12 cellular contexts compared by ENCODE assay signal in genomic region chr3:72890166-72890925, GRCh38. TPM values are rescaled to one million over a fixed set of nuclear protein-coding genes. Genes with fewer than 3 reads are reported as not detected.
DNase-seq lines count a peak whose midpoint lies in the region; ATAC-seq and TF ChIP-seq lines count a peak whose summit lies in the region.
"Had no signal": no experiment of that assay in that cellular context is flagged by ENCODE, and none has a peak within 500 bp of the region (broad histone marks: within the 10 kb centered on the region; RNA-seq: fewer than 3 reads in every experiment).

No MANE protein-coding gene starts in this region.

- WGBS in gastroesophageal sphincter (ENCODE audit: low coverage in 1 of 2), 2 donors, result 60 to 61% methylated on average over 1 to 4 of the region's 10 CpGs
- 84 to 88% methylated on average over 10 of the region's 10 CpGs for WGBS in sigmoid colon, 2 donors

- H3K9ac ChIP-seq in SK-N-MC (ENCODE audit: insufficient read length), result peak overlapping the region; percentile 59

- peaks cover 0 to 5% of the 10 kb centered on the region in 2 donors for H3K4me1 Mint-ChIP-seq in natural killer cell

- no peaks in the 10 kb centered on the region for H3K9me3 Mint-ChIP-seq in natural killer cell
- H3K9me3 Mint-ChIP-seq: activated T-helper 2 cell treated with anti-CD3 and anti-CD28 coated beads, Interferon-gamma antibody, Interleukin-2, Interleukin-4, amounts not matched to agents 10 μg/mL and 5 μg/mL and 100 μg/mL, durations not matched to agents 14 hours and 24 hours and 36 hours; CD4-positive, CD25-positive, alpha-beta regulatory T cell; dendritic cell treated with granulocyte-macrophage colony-stimulating factor and Interleukin-4, amounts not matched to agents 40 ng/mL and 50 ng/mL, for 4 days had no signal

- DNase-seq in AG10803 (ENCODE audit: low read depth) (no peak), SK-N-MC (ENCODE audit: low read depth, low spot score) (no peak), sigmoid colon (no peak), DMS79 treated with DMSO at 0.1 percent for 48 hours (lab: John Stamatoyannopoulos, UW) (no peak), natural killer cell (no peak), T-helper 1 cell (no peak), cerebellar cortex (ENCODE audit: low spot score) (no peak)
- DNase-seq: activated CD4-positive, CD25-positive, alpha-beta regulatory T cell treated with anti-CD3 and anti-CD28 coated beads, Interleukin-2, amount 50 U/mL, for 72 hours; CD4-positive, CD25-positive, alpha-beta regulatory T cell had no signal

- no peak for ATAC-seq in gastroesophageal sphincter
- ATAC-seq in natural killer cell, result no peak

- intact Hi-C loops in sigmoid colon (cut with DNase I) (loop anchor here (5.0 kb wide), 1 partner anchor 43 kb away; the partner anchor contains the start of gene SHQ1), natural killer cell (cut with micrococcal nuclease) (no loop called here)

- H3K36me3 Mint-ChIP-seq in natural killer cell, result no peaks in the 10 kb centered on the region
- H3K36me3 Mint-ChIP-seq: CD4-positive, CD25-positive, alpha-beta regulatory T cell had no signal

- no peaks in the 10 kb centered on the region for H3K27me3 ChIP-seq in gastroesophageal sphincter
- no peaks in the 10 kb centered on the region for H3K27me3 ChIP-seq in sigmoid colon

- peaks cover 38 to 70% of the 10 kb centered on the region in 2 donors for H3K27me3 Mint-ChIP-seq in natural killer cell (ENCODE audit: low read depth in 2 of 2)

- TF ChIP-seq POLR2A in gastroesophageal sphincter (IDR thresholded peaks at IDR 0.05) (no peak), sigmoid colon (IDR thresholded peaks at IDR 0.05) (no peak)

- no peak for TF ChIP-seq CTCF in AG10803 (conservative IDR thresholded peaks at IDR 0.05; ENCODE audit: low read length)
- TF ChIP-seq CTCF in gastroesophageal sphincter (IDR thresholded peaks at IDR 0.05), result no peak
- no peak for TF ChIP-seq CTCF in sigmoid colon (IDR thresholded peaks at IDR 0.05)
- TF ChIP-seq CTCF in natural killer cell (IDR thresholded peaks at IDR 0.05), result no peak

- no peak overlapping the region for H3K4me3 Mint-ChIP-seq in natural killer cell
- H3K4me3 Mint-ChIP-seq: dendritic cell treated with granulocyte-macrophage colony-stimulating factor and Interleukin-4, amounts not matched to agents 40 ng/mL and 50 ng/mL, for 4 days had no signal

- H3K27ac ChIP-seq in SK-N-MC (peak overlapping the region; percentile 96), gastroesophageal sphincter (peak overlapping the region in 3 of 4 donors; percentile 44 to 82 (median 80)), sigmoid colon (peak overlapping the region; percentile 29 to 69 (median 63))

- no peaks in the 10 kb centered on the region for H3K9me3 ChIP-seq in SK-N-MC (ENCODE audit: low read depth, low read length)
- no peaks in the 10 kb centered on the region for H3K9me3 ChIP-seq in gastroesophageal sphincter
- no peaks in the 10 kb centered on the region for H3K9me3 ChIP-seq in sigmoid colon

- TF ChIP-seq EP300 in gastroesophageal sphincter (IDR thresholded peaks at IDR 0.05) (no peak), sigmoid colon (IDR thresholded peaks at IDR 0.05) (no peak)

- H3K36me3 ChIP-seq in SK-N-MC (ENCODE audit: insufficient read depth, low read length) (no peaks in the 10 kb centered on the region), gastroesophageal sphincter (no peaks in the 10 kb centered on the region), sigmoid colon (no peaks in the 10 kb centered on the region)

- H3K27ac Mint-ChIP-seq in natural killer cell, result no peak overlapping the region
- H3K27ac Mint-ChIP-seq: activated T-helper 2 cell treated with anti-CD3 and anti-CD28 coated beads, Interferon-gamma antibody, Interleukin-2, Interleukin-4, amounts not matched to agents 10 μg/mL and 5 μg/mL and 100 μg/mL, durations not matched to agents 14 hours and 24 hours and 36 hours; CD4-positive, CD25-positive, alpha-beta regulatory T cell; dendritic cell treated with granulocyte-macrophage colony-stimulating factor and Interleukin-4, amounts not matched to agents 40 ng/mL and 50 ng/mL, for 4 days had no signal

- peak overlapping the region; percentile 19; the same call in 1 of the 2 replicates for H3K4me3 ChIP-seq in AG10803 (ENCODE audit: low read length)
- H3K4me3 ChIP-seq in SK-N-MC, result peak overlapping the region; percentile 69
- H3K4me3 ChIP-seq in gastroesophageal sphincter, result no peak overlapping the region
- H3K4me3 ChIP-seq in sigmoid colon, result no peak overlapping the region

- H3K4me1 ChIP-seq in gastroesophageal sphincter (peaks cover 0 to 59% (median 11%) of the 10 kb centered on the region in 3 donors), sigmoid colon (peaks cover 0 to 24% (median 17%) of the 10 kb centered on the region in 4 donors)

RNA-seq across cellular contexts. Expression of gene GXYLT2, which starts 2.5 kb away (rescaled TPM):
- 1 to 10 TPM; 6.1 to 7.9 (median 7.0) TPM for total RNA-seq in gastroesophageal sphincter
- 10 to 100 TPM in 1 of 4 donors, 1 to 10 TPM in 3; 3.1 to 17.4 (median 7.3) TPM for total RNA-seq in sigmoid colon
- polyA plus RNA-seq in sigmoid colon, result 10 to 100 TPM in 1 of 3 donors, 1 to 10 TPM in 2; 1.4 to 12.0 (median 1.6) TPM
- not detected for total RNA-seq in natural killer cell
- total RNA-seq: activated T-helper 2 cell treated with anti-CD3 and anti-CD28 coated beads, Interferon-gamma antibody, Interleukin-2, Interleukin-4, amounts not matched to agents 10 μg/mL and 5 μg/mL and 100 μg/mL, durations not matched to agents 14 hours and 24 hours and 36 hours had no signal

RNA-seq across cellular contexts. Expression of gene SHQ1, which starts 42.1 kb away (rescaled TPM):
- total RNA-seq in gastroesophageal sphincter (10 to 100 TPM in 2 of 4 donors, 1 to 10 TPM in 2; 7.0 to 17.1 (median 11.2) TPM), sigmoid colon (10 to 100 TPM in 3 of 4 donors, 1 to 10 TPM in 1; 8.2 to 17.4 (median 11.7) TPM), natural killer cell (10 to 100 TPM; 16.3 to 36.7 (median 35.9) TPM)
- 1 to 10 TPM; 7.9 to 9.6 (median 9.2) TPM for polyA plus RNA-seq in sigmoid colon

Comparison
In these comparisons a context has a peak if more than half of its experiments do, and no peak if none do; other contexts are left out.
1. H3K4me3 ChIP-seq: peak in AG10803 (single experiment) and SK-N-MC (single experiment); none in gastroesophageal sphincter (0 of 2) and sigmoid colon (0 of 4).
2. RNA of gene GXYLT2, which starts 2.5 kb away (total RNA-seq): 3.1 to 17.4 TPM in sigmoid colon and 6.1 to 7.9 TPM in gastroesophageal sphincter; not detected in natural killer cell; every median in the first group is over 4 times any median in the second.
3. Peak in every context shown above with its lines, with median percentiles within 50 percentile points of each other: H3K27ac ChIP-seq.